16 cellular contexts compared by ENCODE assay signal in genomic region chr12:72564120-72564519, GRCh38.
DNase-seq lines count a peak whose midpoint lies in the region; ATAC-seq and TF ChIP-seq lines count a peak whose summit lies in the region.
"Had no signal": no experiment of that assay in that cellular context is flagged by ENCODE, and none has a peak within 500 bp of the region (broad histone marks: within the 10 kb centered on the region; RNA-seq: fewer than 3 reads in every experiment).

No MANE protein-coding gene starts in this region.

- no TSS peak for BruUV-seq in HCT116 (replicated peaks; lab: Mats Ljungman, UMichigan)

- no peaks in the 10 kb centered on the region for H3K27me3 ChIP-seq in HCT116 (ENCODE audit: insufficient read depth, low read length)
- H3K27me3 ChIP-seq in sigmoid colon = no peaks in the 10 kb centered on the region
- H3K27me3 ChIP-seq: BE2C had no signal

- 90 to 91% methylated on average over 4 of the region's 4 CpGs for WGBS in sigmoid colon, 2 donors

- H4K20me1 ChIP-seq in HCT116 (ENCODE audit: insufficient read depth) = no peaks in the 10 kb centered on the region

- no peak for DNase-seq in HCT116 (ENCODE audit: low read depth, low spot score)
- DNase-seq in M059J (ENCODE audit: low read depth) = peak; percentile 43
- DNase-seq in islet precursor cell = peak; percentile 62
- DNase-seq in sigmoid colon = no peak
- DNase-seq in UCSD-AML1 (lab: John Stamatoyannopoulos, UW; ENCODE audit: unreplicated experiment) = no peak
- DNase-seq: ACHN; BE2C; C1 segment of cervical spinal cord; Caco-2; CD4-positive, CD25-positive, alpha-beta regulatory T cell; GDM1; GOT3; H7; KBM-7 had no signal

- H3K4me3 ChIP-seq in HCT116 (replicated peaks in 1 of 2; ENCODE audit: low read depth in 1 of 2, low read length in 2 of 2) (no peak overlapping the region), sigmoid colon (no peak overlapping the region)

- H3K9me3 ChIP-seq in HCT116 (ENCODE audit: control insufficient read depth in 1 of 2, insufficient read depth in 1 of 2, low read depth in 1 of 2, low read length in 2 of 2) = no peaks in the 10 kb centered on the region
- no peaks in the 10 kb centered on the region for H3K9me3 ChIP-seq in sigmoid colon
- H3K9me3 ChIP-seq: BE2C, Caco-2 had no signal

- no peaks in the 10 kb centered on the region for H3K79me2 ChIP-seq in HCT116 (ENCODE audit: insufficient read depth, low read length)

- H3K9me2 ChIP-seq in HCT116 (ENCODE audit: insufficient read depth) = no peaks in the 10 kb centered on the region

- H3K9ac ChIP-seq in HCT116 (ENCODE audit: low read length) = no peak overlapping the region

- TF ChIP-seq POLR2A in HCT116 (IDR thresholded peaks at IDR 0.05; ENCODE audit: borderline replicate concordance, extremely low read depth, insufficient read depth, insufficient read length) = no peak
- TF ChIP-seq POLR2A in sigmoid colon (IDR thresholded peaks at IDR 0.05) = no peak

- POLR2A ChIA-PET in HCT116 (lab: Charles Lee) = no interaction called here

- CTCF ChIA-PET in HCT116 (lab: Charles Lee) = no interaction called here

- H3K4me1 ChIP-seq in HCT116 (ENCODE audit: control insufficient read depth in 1 of 2, insufficient read depth in 2 of 2, low read length in 2 of 2) (no peaks in the 10 kb centered on the region), sigmoid colon (no peaks in the 10 kb centered on the region)
- H3K4me1 ChIP-seq: BE2C, Caco-2 had no signal

- RAD21 ChIA-PET in HCT116 (lab: Charles Lee; ENCODE audit: low non-redundant PET in 1 of 2, low total read pairs in 2 of 2, uncharacterized antibody in 2 of 2, unreplicated experiment in 2 of 2) = no interaction called here

- H3K36me3 ChIP-seq in HCT116 (ENCODE audit: control insufficient read depth in 1 of 2, insufficient read depth in 2 of 2, low read length in 2 of 2) = no peaks in the 10 kb centered on the region
- no peaks in the 10 kb centered on the region for H3K36me3 ChIP-seq in sigmoid colon
- H3K36me3 ChIP-seq: BE2C had no signal

- no peak for TF ChIP-seq EP300 in sigmoid colon (IDR thresholded peaks at IDR 0.05)

- H3K27ac ChIP-seq in HCT116 (ENCODE audit: low read depth, low read length) (no peak overlapping the region), sigmoid colon (no peak overlapping the region)

- ATAC-seq in HCT116 (no peak), HG03354 (IDR thresholded peaks at IDR 0.05; ENCODE audit: poor library complexity, severe bottlenecking, unreplicated experiment) (no peak), HG03469 (IDR thresholded peaks at IDR 0.05; ENCODE audit: unreplicated experiment) (no peak)

- TF ChIP-seq CTCF in HCT116 (IDR thresholded peaks at IDR 0.05 in 2 of 3, conservative IDR thresholded peaks at IDR 0.05 in 1 of 3; ENCODE audit: borderline replicate concordance in 1 of 3, insufficient read depth in 1 of 3, low read depth in 2 of 3, low read length in 2 of 3) = no peak
- TF ChIP-seq CTCF in sigmoid colon (IDR thresholded peaks at IDR 0.05) = no peak

- no peak overlapping the region for H3K4me2 ChIP-seq in HCT116 (ENCODE audit: low read length)

- intact Hi-C loops in HCT116 (cut with micrococcal nuclease) = no loop called here
- intact Hi-C loops in sigmoid colon (cut with DNase I) = no loop called here

- H2AFZ ChIP-seq in HCT116 (ENCODE audit: low read depth, low read length, poor library complexity, severe bottlenecking) = peak overlapping the region; percentile 4

- no peak for TF ChIP-seq RAD21 in HCT116 (IDR thresholded peaks at IDR 0.05; ENCODE audit: low read depth)

TF ChIP-seq in HCT116, 20 proteins besides CTCF, POLR2A, EP300 and RAD21:
- TF ChIP-seq JUND (IDR thresholded peaks at IDR 0.05) (no peak), EZH2 (IDR thresholded peaks at IDR 0.05) (no peak), ZFX (IDR thresholded peaks at IDR 0.05) (no peak), SRF (IDR thresholded peaks at IDR 0.05; ENCODE audit: low read depth) (no peak), CBX3 (IDR thresholded peaks at IDR 0.05; ENCODE audit: low read depth) (no peak), ATF3 (IDR thresholded peaks at IDR 0.05) (no peak), POLR2AphosphoS5 (IDR thresholded peaks at IDR 0.05; ENCODE audit: low read depth, low read length) (no peak), SP1 (IDR thresholded peaks at IDR 0.05; ENCODE audit: low read depth) (no peak), TCF7L2 (IDR thresholded peaks at IDR 0.05; ENCODE audit: borderline replicate concordance, extremely low read depth, insufficient read depth, insufficient read length) (no peak), SIN3A (IDR thresholded peaks at IDR 0.05; ENCODE audit: low read depth) (no peak), EZH2phosphoT487 (IDR thresholded peaks at IDR 0.05; ENCODE audit: borderline replicate concordance) (no peak), ZBTB33 (IDR thresholded peaks at IDR 0.05; ENCODE audit: extremely low read depth, insufficient replicate concordance, low read length) (no peak)

Comparison
In these comparisons a context has a peak if more than half of its experiments do, and no peak if none do; other contexts are left out.
1. DNase-seq: peak in M059J (single experiment) and islet precursor cell (single experiment); none in HCT116 (single experiment), sigmoid colon (single experiment) and UCSD-AML1 (single experiment).